In the genomic region with DNA sequence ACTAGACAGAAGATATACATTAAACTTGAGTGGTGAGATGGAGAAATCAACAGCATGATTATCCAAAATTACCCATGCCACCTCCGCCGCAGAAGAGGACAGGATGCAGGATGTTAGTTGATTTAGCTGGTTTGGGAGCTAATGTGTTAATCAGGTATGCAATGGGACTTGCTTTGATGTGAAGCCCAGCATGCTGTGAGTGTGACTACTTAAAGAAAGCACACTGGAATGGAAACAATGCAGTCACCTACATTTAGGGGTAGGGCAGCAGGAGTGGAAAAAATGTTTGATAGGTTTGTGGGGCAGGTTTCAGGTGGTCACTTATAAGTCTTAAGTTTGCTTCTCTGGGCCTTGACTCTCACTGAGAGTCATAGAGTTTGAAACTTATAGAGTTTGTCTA, we compare ENCODE assay signal across 35 cellular contexts.
"Had no signal": no experiment of that assay in that cellular context is flagged by ENCODE, and none has a peak within 500 bp of the region (broad histone marks: within the 10 kb centered on the region; RNA-seq: fewer than 3 reads in every experiment).

No MANE protein-coding gene starts in this region.

- H3K4me1 Mint-ChIP-seq: activated CD4-positive, alpha-beta T cell treated with anti-CD3 and anti-CD28 coated beads for 36 hours; activated CD4-positive, alpha-beta T cell treated with anti-CD3 and anti-CD28 coated beads, Interleukin-2, amount 10 ng/mL, durations not matched to agents 24 days and 14 days; activated naive CD4-positive, alpha-beta T cell treated with anti-CD3 and anti-CD28 coated beads, Interleukin-2, amount 10 ng/mL, durations not matched to agents 7 days and 5 days; activated naive CD8-positive, alpha-beta T cell treated with anti-CD3 and anti-CD28 coated beads, Interleukin-2, amount 10 ng/mL, durations not matched to agents 7 days and 5 days; brain; T-cell; T-helper 17 cell had no signal

- H3K36me3 ChIP-seq: ascending aorta, breast epithelium, cardiac muscle cell, colonic mucosa, esophagus squamous epithelium, gastroesophageal sphincter, heart right ventricle, WERI-Rb-1 had no signal

- H3K9me3 ChIP-seq: breast epithelium, colonic mucosa had no signal

- H3K36me3 Mint-ChIP-seq: activated CD4-positive, alpha-beta memory T cell treated with anti-CD3 and anti-CD28 coated beads for 36 hours; activated naive CD4-positive, alpha-beta T cell treated with anti-CD3 and anti-CD28 coated beads, Interleukin-2, amount 10 ng/mL, durations not matched to agents 7 days and 5 days; activated naive CD8-positive, alpha-beta T cell treated with anti-CD3 and anti-CD28 coated beads, Interleukin-2, amount 10 ng/mL, durations not matched to agents 7 days and 5 days; brain; T-cell had no signal

- FAIRE-seq: endometrium, endothelial cell of umbilical vein had no signal

- DNase-seq: activated CD4-positive, alpha-beta memory T cell treated with anti-CD3 and anti-CD28 coated beads for 36 hours; activated CD4-positive, alpha-beta T cell treated with anti-CD3 and anti-CD28 coated beads, Interleukin-2, amount 10 ng/mL, durations not matched to agents 24 days and 14 days; activated CD4-positive, CD25-positive, alpha-beta regulatory T cell; activated CD4-positive, CD25-positive, alpha-beta regulatory T cell treated with anti-CD3 and anti-CD28 coated beads, Interleukin-2, amount 50 U/mL, for 72 hours; activated CD8-positive, alpha-beta memory T cell treated with anti-CD3 and anti-CD28 coated beads, Interleukin-2, amount 50 U/mL, for 48 hours; activated CD8-positive, alpha-beta T cell treated with anti-CD3 and anti-CD28 coated beads, Interleukin-2, amount 10 ng/mL, durations not matched to agents 7 days and 5 days; activated gamma-delta T cell; activated naive CD4-positive, alpha-beta T cell; activated naive CD4-positive, alpha-beta T cell treated with anti-CD3 and anti-CD28 coated beads, Interleukin-2, amount 10 ng/mL, durations not matched to agents 7 days and 5 days; activated naive CD8-positive, alpha-beta T cell treated with anti-CD3 and anti-CD28 coated beads, Interleukin-2, amount 10 ng/mL, durations not matched to agents 7 days and 5 days; activated T-cell treated with anti-CD3 and anti-CD28 coated beads for 4 hours; activated T-cell treated with anti-CD3 and anti-CD28 coated beads, Interleukin-2, amount 50 U/mL, for 24 hours; activated T-cell treated with anti-CD3 and anti-CD28 coated beads, Interleukin-2, amount 50 U/mL, for 72 hours; central memory CD4-positive, alpha-beta T cell; cerebellar nuclear complex; colonic mucosa; effector memory CD8-positive, alpha-beta T cell; esophagus squamous epithelium; foreskin melanocyte; heart right ventricle; T-cell; T-helper 17 cell; T1000 had no signal

- H3K4me1 ChIP-seq: ascending aorta, breast epithelium, colonic mucosa, esophagus squamous epithelium, gastroesophageal sphincter, heart right ventricle had no signal

- H3K4me3 ChIP-seq: ascending aorta, breast epithelium, cardiac muscle cell, colonic mucosa, esophagus squamous epithelium, gastroesophageal sphincter, heart right ventricle had no signal

- H3K27me3 Mint-ChIP-seq: activated CD4-positive, alpha-beta T cell treated with anti-CD3 and anti-CD28 coated beads for 36 hours; activated CD4-positive, alpha-beta T cell treated with anti-CD3 and anti-CD28 coated beads, Interleukin-2, amount 10 ng/mL, durations not matched to agents 24 days and 14 days; activated naive CD4-positive, alpha-beta T cell treated with anti-CD3 and anti-CD28 coated beads, Interleukin-2, amount 10 ng/mL, durations not matched to agents 7 days and 5 days; effector memory CD8-positive, alpha-beta T cell had no signal

- H3K9me3 Mint-ChIP-seq: activated naive CD8-positive, alpha-beta T cell treated with anti-CD3 and anti-CD28 coated beads, Interleukin-2, amount 10 ng/mL, durations not matched to agents 7 days and 5 days; T-helper 2 cell treated with Interferon-gamma antibody and Interleukin-4, amounts not matched to agents 5 μg/mL and 100 μg/mL, for 36 hours had no signal

- H3K4me3 Mint-ChIP-seq: activated CD4-positive, alpha-beta memory T cell treated with anti-CD3 and anti-CD28 coated beads for 36 hours; activated CD4-positive, alpha-beta T cell treated with anti-CD3 and anti-CD28 coated beads for 36 hours; activated CD4-positive, alpha-beta T cell treated with anti-CD3 and anti-CD28 coated beads, Interleukin-2, amount 10 ng/mL, durations not matched to agents 24 days and 14 days; activated CD8-positive, alpha-beta T cell treated with anti-CD3 and anti-CD28 coated beads, Interleukin-2, amount 10 ng/mL, durations not matched to agents 7 days and 5 days; activated naive CD4-positive, alpha-beta T cell treated with anti-CD3 and anti-CD28 coated beads, Interleukin-2, amount 10 ng/mL, durations not matched to agents 7 days and 5 days; activated naive CD8-positive, alpha-beta T cell treated with anti-CD3 and anti-CD28 coated beads, Interleukin-2, amount 10 ng/mL, durations not matched to agents 7 days and 5 days; activated T-cell treated with anti-CD3 and anti-CD28 coated beads, Interleukin-2, amount 50 U/mL, for 24 hours; activated T-cell treated with anti-CD3 and anti-CD28 coated beads, Interleukin-2, amount 50 U/mL, for 72 hours; brain; effector memory CD8-positive, alpha-beta T cell; T-cell; T-helper 17 cell; T-helper 2 cell treated with Interferon-gamma antibody and Interleukin-4, amounts not matched to agents 5 μg/mL and 100 μg/mL, for 36 hours had no signal

- H3K27me3 ChIP-seq: ascending aorta, breast epithelium, cardiac muscle cell, colonic mucosa, esophagus squamous epithelium, gastroesophageal sphincter had no signal

- H3K27ac Mint-ChIP-seq: activated CD4-positive, alpha-beta memory T cell treated with anti-CD3 and anti-CD28 coated beads for 36 hours; activated CD4-positive, alpha-beta T cell treated with anti-CD3 and anti-CD28 coated beads for 36 hours; activated CD4-positive, alpha-beta T cell treated with anti-CD3 and anti-CD28 coated beads, Interleukin-2, amount 10 ng/mL, durations not matched to agents 24 days and 14 days; activated CD8-positive, alpha-beta T cell treated with anti-CD3 and anti-CD28 coated beads, Interleukin-2, amount 10 ng/mL, durations not matched to agents 7 days and 5 days; activated naive CD4-positive, alpha-beta T cell treated with anti-CD3 and anti-CD28 coated beads, Interleukin-2, amount 10 ng/mL, durations not matched to agents 7 days and 5 days; activated naive CD4-positive, alpha-beta T cell treated with anti-CD3 and anti-CD28 coated beads, Interleukin-2, amount 50 U/mL, for 72 hours; activated naive CD8-positive, alpha-beta T cell treated with anti-CD3 and anti-CD28 coated beads, Interleukin-2, amount 10 ng/mL, durations not matched to agents 7 days and 5 days; activated T-cell treated with anti-CD3 and anti-CD28 coated beads, Interleukin-2, amount 50 U/mL, for 24 hours; activated T-cell treated with anti-CD3 and anti-CD28 coated beads, Interleukin-2, amount 50 U/mL, for 72 hours; effector memory CD8-positive, alpha-beta T cell; T-cell; T-helper 17 cell; T-helper 2 cell treated with Interferon-gamma antibody and Interleukin-4, amounts not matched to agents 5 μg/mL and 100 μg/mL, for 36 hours had no signal

- ATAC-seq: activated CD4-positive, alpha-beta T cell treated with anti-CD3 and anti-CD28 coated beads for 36 hours; activated CD8-positive, alpha-beta T cell treated with anti-CD3 and anti-CD28 coated beads, Interleukin-2, amount 10 ng/mL, durations not matched to agents 7 days and 5 days; activated naive CD4-positive, alpha-beta T cell treated with anti-CD3 and anti-CD28 coated beads, Interleukin-2, amount 50 U/mL, for 72 hours; activated T-cell treated with anti-CD3 and anti-CD28 coated beads, Interleukin-2, amount 50 U/mL, for 72 hours; effector memory CD8-positive, alpha-beta T cell; gastroesophageal sphincter; heart right ventricle; T-cell; T-helper 17 cell had no signal

- H3K27ac ChIP-seq: ascending aorta, breast epithelium, cardiac muscle cell, colonic mucosa, epithelial cell of prostate, esophagus squamous epithelium, gastroesophageal sphincter, heart right ventricle, WERI-Rb-1 had no signal
